In the genomic region with DNA sequence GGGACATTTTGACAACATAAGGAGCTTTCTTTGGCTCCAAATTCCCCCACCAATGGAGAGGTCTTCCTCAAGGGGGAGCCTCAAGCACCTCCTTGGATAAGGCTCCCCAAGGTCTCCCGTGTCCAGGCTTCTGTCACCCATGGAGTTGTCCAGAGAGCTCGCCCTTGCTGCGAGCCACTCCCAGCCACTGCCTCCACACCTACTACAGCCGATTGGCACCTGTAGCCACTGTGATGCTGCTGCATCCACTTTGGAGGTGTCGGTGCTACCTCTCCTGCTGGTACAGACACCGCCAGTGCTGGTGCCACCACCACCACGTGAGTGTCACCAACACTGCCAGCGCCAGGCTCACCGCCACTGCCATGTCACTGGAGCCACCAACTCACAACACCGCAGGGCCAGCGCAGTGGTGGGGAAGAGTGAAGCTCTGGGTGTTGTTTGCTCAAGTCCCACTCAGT, we compare ENCODE assay signal across 28 cellular contexts. TPM values are rescaled to one million over a fixed set of nuclear protein-coding genes. Genes with fewer than 3 reads are reported as not detected.
DNase-seq lines count a peak whose midpoint lies in the region; ATAC-seq and TF ChIP-seq lines count a peak whose summit lies in the region.
"Had no signal": no experiment of that assay in that cellular context is flagged by ENCODE, and none has a peak within 500 bp of the region (broad histone marks: within the 10 kb centered on the region; RNA-seq: fewer than 3 reads in every experiment).

No MANE protein-coding gene starts in this region.

- H3K4me2 ChIP-seq in IMR-90 (ENCODE audit: low read depth, low read length) (no peak overlapping the region), mesendoderm (ENCODE audit: low read length) (no peak overlapping the region)
- H3K4me2 ChIP-seq: PC-9 had no signal

- no peaks in the 10 kb centered on the region for H4K20me1 ChIP-seq in IMR-90 (ENCODE audit: insufficient read depth, low read length)

- H3K56ac ChIP-seq in IMR-90 (ENCODE audit: extremely low read depth, insufficient read depth, low read length) = no peak overlapping the region
- H3K56ac ChIP-seq in mesendoderm (ENCODE audit: low read length) = no peak overlapping the region

- H4K5ac ChIP-seq in IMR-90 (ENCODE audit: low read depth, low read length) (no peak overlapping the region), mesendoderm (ENCODE audit: low read length) (no peak overlapping the region)

- CTCF ChIA-PET in IMR-90 (lab: Yijun Ruan, JAX) = interaction anchor here (0.5 to 1.1 kb wide), 3 partner anchors 239 to 345 kb away, joined by 3 to 6 read pairs (median 3); no protein-coding TSS in a partner anchor
- CTCF ChIA-PET in activated CD4-positive, alpha-beta memory T cell treated with anti-CD3 and anti-CD28 coated beads for 36 hours (lab: Charles Lee) = interaction anchor here (1.7 kb wide), 1 partner anchor 31 kb away, joined by 7 read pairs; no protein-coding TSS in a partner anchor

- H3K36me3 Mint-ChIP-seq in activated CD4-positive, alpha-beta memory T cell treated with anti-CD3 and anti-CD28 coated beads for 36 hours = no peaks in the 10 kb centered on the region
- H3K36me3 Mint-ChIP-seq: activated CD8-positive, alpha-beta memory T cell treated with anti-CD3 and anti-CD28 coated beads, Interleukin-2, amount 10 ng/mL, durations not matched to agents 7 days and 5 days; activated naive CD4-positive, alpha-beta T cell treated with anti-CD3 and anti-CD28 coated beads, Interleukin-2, amount 50 U/mL, for 72 hours; CD14-positive monocyte; natural killer cell; T-cell had no signal

- intact Hi-C loops in IMR-90 (cut with micrococcal nuclease) = no loop called here
- intact Hi-C loops in activated CD4-positive, alpha-beta memory T cell treated with anti-CD3 and anti-CD28 coated beads for 36 hours (cut with micrococcal nuclease) = no loop called here

- no peak overlapping the region for H3K23ac ChIP-seq in IMR-90 (ENCODE audit: low read depth, low read length)
- no peak overlapping the region for H3K23ac ChIP-seq in mesendoderm (ENCODE audit: low read length)

- H3K9me3 ChIP-seq in IMR-90 (ENCODE audit: control insufficient read depth, insufficient read depth, low read length) = no peaks in the 10 kb centered on the region
- H3K9me3 ChIP-seq: ascending aorta, upper lobe of left lung had no signal

- H3K14ac ChIP-seq in IMR-90 (replicated peaks; ENCODE audit: low read depth, low read length) = no peak overlapping the region

- ATAC-seq in IMR-90 (ENCODE audit: low read depth) = no peak
- no peak for ATAC-seq in HG03139 (IDR thresholded peaks at IDR 0.05; ENCODE audit: unreplicated experiment)
- ATAC-seq: activated CD8-positive, alpha-beta memory T cell treated with anti-CD3 and anti-CD28 coated beads, Interleukin-2, amount 10 ng/mL, durations not matched to agents 7 days and 5 days; left colon; natural killer cell; sciatic nerve; T-cell had no signal

- in situ Hi-C loops in IMR-90 (cut with MboI; ENCODE audit: low sequenced_read_pairs) = no loop called here

- POLR2A ChIA-PET in IMR-90 (lab: Charles Lee; ENCODE audit: unreplicated experiment) = no interaction called here
- POLR2A ChIA-PET in activated CD4-positive, alpha-beta memory T cell treated with anti-CD3 and anti-CD28 coated beads for 36 hours (lab: Charles Lee) = no interaction called here

- TF ChIP-seq CTCF in AG09309 (IDR thresholded peaks at IDR 0.05; ENCODE audit: control insufficient read depth, insufficient read depth, low read depth, low read length, missing control alignments) (peak; percentile 26), IMR-90 (conservative IDR thresholded peaks at IDR 0.05; ENCODE audit: low read depth, low read length) (0 out of 2 replicates have a peak, but pooled peaks have one; percentile 12), choroid plexus epithelial cell (conservative IDR thresholded peaks at IDR 0.05; ENCODE audit: low read depth, low read length) (peak; percentile 26)

- H2AK5ac ChIP-seq in IMR-90 (ENCODE audit: low read depth, low read length) = no peak overlapping the region
- no peak overlapping the region for H2AK5ac ChIP-seq in mesendoderm (ENCODE audit: low read length)

- no peak overlapping the region for H4K91ac ChIP-seq in IMR-90 (ENCODE audit: insufficient read depth, low read depth, low read length)

- WGBS in IMR-90 (ENCODE audit: extremely low coverage in 2 of 2, insufficient read length in 1 of 2), 2 experiments = 64% methylated on average over 3 of the region's 11 CpGs; no CpG with 5 or more reads in 1 of the 2 experiments
- WGBS in mesendoderm (ENCODE audit: extremely low coverage, insufficient coverage, low lambda C conversion rate) = no CpG with 5 or more reads among the region's 11 CpGs

- TF ChIP-seq RAD21 in IMR-90 (IDR thresholded peaks at IDR 0.05; ENCODE audit: low read length) = no peak; the same call in 1 of the 2 replicates

- H3K4me3 ChIP-seq in AG09309 (ENCODE audit: control insufficient read depth, low read depth, low read length) (no peak overlapping the region), IMR-90 (ENCODE audit: insufficient read depth, low read depth, low read length) (no peak overlapping the region), choroid plexus epithelial cell (ENCODE audit: low read depth, low read length) (no peak overlapping the region), mesendoderm (ENCODE audit: low read length) (no peak overlapping the region)
- H3K4me3 ChIP-seq: ascending aorta, PC-9, upper lobe of left lung had no signal

- H2BK15ac ChIP-seq in IMR-90 (ENCODE audit: low read depth, low read length) (no peak overlapping the region), mesendoderm (replicated peaks; ENCODE audit: low read depth) (no peak overlapping the region)

- no peak for TF ChIP-seq POLR2A in IMR-90 (IDR thresholded peaks at IDR 0.05; ENCODE audit: low read depth, low read length)

- H3K79me2 ChIP-seq in mesendoderm (ENCODE audit: control insufficient read depth, insufficient read depth, low read length) = no peaks in the 10 kb centered on the region

- no peak overlapping the region for H2AK9ac ChIP-seq in IMR-90 (replicated peaks; ENCODE audit: low read depth, low read length, poor library complexity)

- H3K27ac ChIP-seq in IMR-90 (ENCODE audit: insufficient read depth, low read length) = no peak overlapping the region
- no peak overlapping the region for H3K27ac ChIP-seq in mesendoderm (ENCODE audit: low read depth, low read length)
- H3K27ac ChIP-seq: ascending aorta, PC-9, upper lobe of left lung had no signal

- dilution Hi-C loops in IMR-90 (cut with HindIII; ENCODE audit: low sequenced_read_pairs, unreplicated experiment) = no loop called here

- H2AFZ ChIP-seq in IMR-90 (replicated peaks; ENCODE audit: low read length, poor library complexity) = no peak overlapping the region
- H2AFZ ChIP-seq: PC-9 had no signal

- no peak overlapping the region for H2BK20ac ChIP-seq in IMR-90 (ENCODE audit: low read depth, low read length)

- no peak overlapping the region for H3K4me3 Mint-ChIP-seq in activated CD4-positive, alpha-beta memory T cell treated with anti-CD3 and anti-CD28 coated beads for 36 hours
- H3K4me3 Mint-ChIP-seq: activated CD8-positive, alpha-beta memory T cell treated with anti-CD3 and anti-CD28 coated beads, Interleukin-2, amount 10 ng/mL, durations not matched to agents 7 days and 5 days; activated T-helper 1 cell treated with anti-CD3 and anti-CD28 coated beads, Interleukin-12 subunit alpha, Interleukin-12 subunit beta, Interleukin-2, Interleukin-4 antibody, amounts not matched to agents 30 ng/mL and 10 ng/mL and 1 ng/mL, durations not matched to agents 14 hours and 24 hours and 36 hours; natural killer cell; T-cell had no signal

- H3K36me3 ChIP-seq in IMR-90 (ENCODE audit: control insufficient read depth, insufficient read depth, low read length) (no peaks in the 10 kb centered on the region), mesendoderm (ENCODE audit: control insufficient read depth, insufficient read depth, low read length) (no peaks in the 10 kb centered on the region)
- H3K36me3 ChIP-seq: ascending aorta, upper lobe of left lung had no signal

- H3K4me1 ChIP-seq in IMR-90 (ENCODE audit: control insufficient read depth, insufficient read depth, low read length) (no peaks in the 10 kb centered on the region), mesendoderm (ENCODE audit: control insufficient read depth, low read depth, low read length) (no peaks in the 10 kb centered on the region)
- H3K4me1 ChIP-seq: ascending aorta, upper lobe of left lung had no signal

- H3K4me1 Mint-ChIP-seq in activated CD4-positive, alpha-beta memory T cell treated with anti-CD3 and anti-CD28 coated beads for 36 hours (ENCODE audit: low read depth) = no peaks in the 10 kb centered on the region
- H3K4me1 Mint-ChIP-seq: activated CD8-positive, alpha-beta memory T cell treated with anti-CD3 and anti-CD28 coated beads, Interleukin-2, amount 10 ng/mL, durations not matched to agents 7 days and 5 days; CD14-positive monocyte; natural killer cell; T-cell had no signal

- H2BK120ac ChIP-seq in IMR-90 (ENCODE audit: low read depth, low read length) (no peak overlapping the region), mesendoderm (ENCODE audit: low read depth, low read length) (no peak overlapping the region)

- DNase-seq in AG09309 (ENCODE audit: low read depth) (no peak), IMR-90 (no peak), choroid plexus epithelial cell (ENCODE audit: low read depth) (no peak), mesendoderm (peak; percentile 26), kidney glomerular epithelial cell (lab: John Stamatoyannopoulos, UW) (no peak), SW 1271 (lab: John Stamatoyannopoulos, UW) (no peak)
- DNase-seq in activated CD4-positive, alpha-beta memory T cell treated with anti-CD3 and anti-CD28 coated beads for 36 hours = no peak
- DNase-seq: activated CD4-positive, alpha-beta T cell treated with anti-CD3 and anti-CD28 coated beads for 4 hours; activated CD8-positive, alpha-beta memory T cell treated with anti-CD3 and anti-CD28 coated beads, Interleukin-2, amount 10 ng/mL, durations not matched to agents 7 days and 5 days; effector CD8-positive, alpha-beta T cell; Kasumi-1; left colon; natural killer cell; NCI-H1092 treated with DMSO at 0.1 percent for 48 hours; NCI-H2029 treated with DMSO at 0.1 percent for 48 hours; PC-9; posterior cingulate gyrus; SHP77 treated with DMSO at 0.1 percent for 48 hours; stimulated activated CD4-positive, alpha-beta T cell treated with anti-CD3 and anti-CD28 coated beads, Interleukin-15, amount 100 ng/mL, for 24 hours; T-cell had no signal

- H3K79me1 ChIP-seq in IMR-90 (ENCODE audit: low read depth in 1 of 2, low read length in 2 of 2) = no peaks in the 10 kb centered on the region
- no peaks in the 10 kb centered on the region for H3K79me1 ChIP-seq in mesendoderm (ENCODE audit: low read length)

- H3K18ac ChIP-seq in IMR-90 (ENCODE audit: low read depth, low read length) (no peak overlapping the region), mesendoderm (ENCODE audit: low read length) (no peak overlapping the region)

- no peaks in the 10 kb centered on the region for H3K9me1 ChIP-seq in IMR-90 (ENCODE audit: insufficient read depth, low read length)

- H3K9ac ChIP-seq in IMR-90 (ENCODE audit: low read depth, low read length) (no peak overlapping the region), mesendoderm (ENCODE audit: low read length) (no peak overlapping the region)

- BruUV-seq in IMR-90 (replicated peaks; lab: Mats Ljungman, UMichigan) = no TSS peak

- no peak overlapping the region for H3K27ac Mint-ChIP-seq in activated CD4-positive, alpha-beta memory T cell treated with anti-CD3 and anti-CD28 coated beads for 36 hours
- H3K27ac Mint-ChIP-seq: activated CD8-positive, alpha-beta memory T cell treated with anti-CD3 and anti-CD28 coated beads, Interleukin-2, amount 10 ng/mL, durations not matched to agents 7 days and 5 days; activated naive CD4-positive, alpha-beta T cell treated with anti-CD3 and anti-CD28 coated beads, Interleukin-2, amount 50 U/mL, for 72 hours; activated T-helper 1 cell treated with anti-CD3 and anti-CD28 coated beads, Interleukin-12 subunit alpha, Interleukin-12 subunit beta, Interleukin-2, Interleukin-4 antibody, amounts not matched to agents 30 ng/mL and 10 ng/mL and 1 ng/mL, durations not matched to agents 14 hours and 24 hours and 36 hours; CD14-positive monocyte; natural killer cell; T-cell had no signal

- H3K27me3 ChIP-seq in IMR-90 (ENCODE audit: control insufficient read depth, insufficient read depth, low read length) = peaks cover 4% of the 10 kb centered on the region; the same call in 1 of the 2 replicates
- H3K27me3 ChIP-seq in mesendoderm (ENCODE audit: insufficient read depth, low read length, poor library complexity) = no peaks in the 10 kb centered on the region
- H3K27me3 ChIP-seq: ascending aorta, upper lobe of left lung had no signal

- H4K8ac ChIP-seq in IMR-90 (ENCODE audit: low read depth in 2 of 2, low read length in 2 of 2) = no peak overlapping the region
- no peak overlapping the region for H4K8ac ChIP-seq in mesendoderm (ENCODE audit: low read depth, low read length)

- peaks cover 16% of the 10 kb centered on the region for H3K27me3 Mint-ChIP-seq in activated CD4-positive, alpha-beta memory T cell treated with anti-CD3 and anti-CD28 coated beads for 36 hours
- H3K27me3 Mint-ChIP-seq: activated CD8-positive, alpha-beta memory T cell treated with anti-CD3 and anti-CD28 coated beads, Interleukin-2, amount 10 ng/mL, durations not matched to agents 7 days and 5 days had no signal

- H2BK5ac ChIP-seq in IMR-90 (ENCODE audit: low read depth, low read length, poor library complexity, severe bottlenecking) (no peak overlapping the region), mesendoderm (ENCODE audit: low read length) (no peak overlapping the region)

- no peak overlapping the region for H3K4ac ChIP-seq in IMR-90 (ENCODE audit: low read depth, low read length)
- no peak overlapping the region for H3K4ac ChIP-seq in mesendoderm (ENCODE audit: low read depth, low read length)

- no peaks in the 10 kb centered on the region for H3K9me3 Mint-ChIP-seq in activated CD4-positive, alpha-beta memory T cell treated with anti-CD3 and anti-CD28 coated beads for 36 hours
- H3K9me3 Mint-ChIP-seq: natural killer cell, T-cell had no signal

RNA-seq across cellular contexts. Expression of a gene that starts 22.1 kb away (rescaled TPM):
- total RNA-seq in IMR-90 (2012; rRNA removed) = under 0.01 TPM in 2 replicates
- 0.05 and 0.06 TPM in 2 replicates for polyA plus RNA-seq in IMR-90 (2012; rRNA removed)
- polyA plus RNA-seq in IMR-90 (2012; cell fraction: cytosol; rRNA removed) = 0.03 and 0.04 TPM in 2 replicates
- 0.05 and 0.18 TPM in 2 replicates for polyA plus RNA-seq in IMR-90 (2012; cell fraction: nucleus; rRNA removed; ENCODE audit: low replicate concordance)
- polyA plus RNA-seq in mesendoderm (2013, experiment 1 of 2) = 0.17 TPM
- 0.10 TPM for polyA plus RNA-seq in mesendoderm (2013, experiment 2 of 2)
- not detected for total RNA-seq in activated CD4-positive, alpha-beta memory T cell treated with anti-CD3 and anti-CD28 coated beads for 36 hours
- total RNA-seq: activated CD8-positive, alpha-beta memory T cell treated with anti-CD3 and anti-CD28 coated beads, Interleukin-2, amount 10 ng/mL, durations not matched to agents 7 days and 5 days; activated naive CD4-positive, alpha-beta T cell treated with anti-CD3 and anti-CD28 coated beads, Interleukin-2, amount 50 U/mL, for 72 hours; activated T-helper 1 cell treated with anti-CD3 and anti-CD28 coated beads, Interleukin-12 subunit alpha, Interleukin-12 subunit beta, Interleukin-2, Interleukin-4 antibody, amounts not matched to agents 30 ng/mL and 10 ng/mL and 1 ng/mL, durations not matched to agents 14 hours and 24 hours and 36 hours; ascending aorta; HT-29; natural killer cell; T-cell had no signal
- polyA plus RNA-seq: CD14-positive monocyte had no signal
